Comparison of ENCODE assay signal across 9 cellular contexts in genomic region chr3:50155891-50156290, GRCh38. TPM values are rescaled to one million over a fixed set of nuclear protein-coding genes. Genes with fewer than 3 reads are reported as not detected.
A peak's percentile ranks its signal among the peaks of the same experiment; 100 is the strongest.
DNase-seq lines count a peak whose midpoint lies in the region; ATAC-seq, FAIRE-seq and TF ChIP-seq lines count a peak whose summit lies in the region.
"Had no signal": no experiment of that assay in that cellular context is flagged by ENCODE, and none has a peak within 500 bp of the region (broad histone marks: within the 10 kb centered on the region; RNA-seq: fewer than 3 reads in every experiment).

No MANE protein-coding gene starts in this region.

- H3K9me3 Mint-ChIP-seq in endothelial cell (ENCODE audit: unreplicated experiment), result no peaks in the 10 kb centered on the region

- peak overlapping the region; percentile 30 for H2BK5ac ChIP-seq in neuronal stem cell (ENCODE audit: low read length)

- H3K9ac ChIP-seq in OCI-LY1 (ENCODE audit: low read length) (no peak overlapping the region), neuronal stem cell (ENCODE audit: low read depth, low read length, poor library complexity) (peak overlapping the region; percentile 90)

- peaks cover 9% of the 10 kb centered on the region for H3K4me1 ChIP-seq in OCI-LY1 (ENCODE audit: insufficient read depth, low read length, severe bottlenecking)
- H3K4me1 ChIP-seq in neuronal stem cell (ENCODE audit: control insufficient read depth in 2 of 2, insufficient read depth in 1 of 2, low read depth in 1 of 2, low read length in 2 of 2), result peaks cover 10 to 35% of the 10 kb centered on the region in 2 donors
- no peaks in the 10 kb centered on the region for H3K4me1 ChIP-seq in aorta (ENCODE audit: control insufficient read depth in 1 of 2, insufficient read depth in 2 of 2, low read length in 2 of 2)

- H2BK120ac ChIP-seq in neuronal stem cell (ENCODE audit: low read depth, low read length), result no peak overlapping the region

- CTCF ChIA-PET in BJ (lab: Yijun Ruan, JAX), result interaction anchor here (1.0 to 3.6 kb wide), 10 partner anchors 8 to 70 kb away, joined by 3 to 24 read pairs (median 5); no protein-coding TSS in a partner anchor

- no peak for DNase-seq in BJ (ENCODE audit: low read depth)
- no peak for DNase-seq in endothelial cell (ENCODE audit: low spot score)
- DNase-seq in neuronal stem cell (ENCODE audit: low spot score), result no peak
- DNase-seq in aorta, result no peak
- no peak for DNase-seq in NCI-H2107 (lab: John Stamatoyannopoulos, UW)
- DNase-seq in GM12892 (ENCODE audit: insufficient read length), result no peak
- DNase-seq: adrenal gland had no signal

- peak overlapping the region; percentile 79 for H2BK15ac ChIP-seq in neuronal stem cell (ENCODE audit: low read length)

- intact Hi-C loops in aorta (cut with DNase I), result no loop called here

- no peak overlapping the region for H4K8ac ChIP-seq in neuronal stem cell (ENCODE audit: low read depth, low read length)

- H3K79me1 ChIP-seq in neuronal stem cell (ENCODE audit: low read depth, low read length), result peaks cover 26% of the 10 kb centered on the region

- H4K20me1 ChIP-seq in OCI-LY1 (ENCODE audit: insufficient read depth, low read length), result no peaks in the 10 kb centered on the region

- H3K23ac ChIP-seq in neuronal stem cell (ENCODE audit: low read depth, low read length, poor library complexity), result peak overlapping the region; percentile 87

- ATAC-seq in aorta (ENCODE audit: low FRiP score), result no peak
- ATAC-seq in HG02938 (IDR thresholded peaks at IDR 0.05; ENCODE audit: unreplicated experiment), result no peak

- peaks cover 38% of the 10 kb centered on the region for H3K4me1 Mint-ChIP-seq in endothelial cell (ENCODE audit: unreplicated experiment)

- POLR2A ChIA-PET in BJ (lab: Charles Lee), result no interaction called here

- no peaks in the 10 kb centered on the region for H3K36me3 ChIP-seq in BJ (ENCODE audit: control insufficient read depth, insufficient read depth, low read length)
- no peaks in the 10 kb centered on the region for H3K36me3 ChIP-seq in OCI-LY1 (ENCODE audit: insufficient read depth, low read length)
- H3K36me3 ChIP-seq in neuronal stem cell (replicated peaks in 1 of 2; ENCODE audit: control insufficient read depth in 2 of 2, insufficient read depth in 2 of 2, low read length in 2 of 2), result peaks cover 0 to 15% of the 10 kb centered on the region in 2 donors
- H3K36me3 ChIP-seq in aorta (ENCODE audit: control insufficient read depth in 1 of 2, insufficient read depth in 2 of 2, low read length in 1 of 2), result no peaks in the 10 kb centered on the region
- H3K36me3 ChIP-seq: adrenal gland had no signal

- H2BK12ac ChIP-seq in neuronal stem cell (ENCODE audit: low read length), result no peak overlapping the region

- FAIRE-seq in GM12892 (lab: Jason Lieb, UNC), result no peak

- no peaks in the 10 kb centered on the region for H3F3A ChIP-seq in OCI-LY1 (ENCODE audit: insufficient read depth, low read length)

- peak overlapping the region; percentile 92 for H2AK5ac ChIP-seq in neuronal stem cell (ENCODE audit: low read depth, low read length)

- no peaks in the 10 kb centered on the region for H3K9me2 ChIP-seq in OCI-LY1 (ENCODE audit: low read depth, low read length)

- no peaks in the 10 kb centered on the region for H3K9me3 ChIP-seq in OCI-LY1 (ENCODE audit: low read length)
- H3K9me3 ChIP-seq in neuronal stem cell (replicated peaks in 1 of 2; ENCODE audit: control insufficient read depth in 2 of 2, insufficient read depth in 1 of 2, low read depth in 1 of 2, low read length in 2 of 2), result no peaks in the 10 kb centered on the region
- H3K9me3 ChIP-seq in aorta (ENCODE audit: control insufficient read depth, low read length), result no peaks in the 10 kb centered on the region
- H3K9me3 ChIP-seq: adrenal gland had no signal

- H3K4me3 ChIP-seq in BJ (ENCODE audit: low read depth, low read length) (peak overlapping the region; percentile 42), OCI-LY1 (ENCODE audit: low read depth, low read length, poor library complexity, severe bottlenecking) (no peak overlapping the region), neuronal stem cell (ENCODE audit: low read length in 2 of 2) (peak overlapping the region in 1 of 2 donors; percentile 95), aorta (ENCODE audit: low read length in 2 of 2) (peak overlapping the region in 1 of 2 donors; percentile 64)

- H3K27me3 ChIP-seq in BJ (ENCODE audit: control insufficient read depth, insufficient read depth, low read length) (peaks cover 4% of the 10 kb centered on the region; the same call in 1 of the 2 replicates), OCI-LY1 (ENCODE audit: insufficient read depth, low read length) (peaks cover 17% of the 10 kb centered on the region; the same call in 1 of the 2 replicates), neuronal stem cell (ENCODE audit: control insufficient read depth in 3 of 3, insufficient read depth in 3 of 3, low read depth in 1 of 3, low read length in 3 of 3) (peaks cover 0 to 86% (median 17%) of the 10 kb centered on the region in 3 experiments), aorta (ENCODE audit: control insufficient read depth in 1 of 2, insufficient read depth in 2 of 2, low read length in 1 of 2) (no peaks in the 10 kb centered on the region)
- H3K27me3 ChIP-seq: adrenal gland had no signal

- H3K27me3 Mint-ChIP-seq in endothelial cell (ENCODE audit: unreplicated experiment), result peaks cover 22% of the 10 kb centered on the region

- peak overlapping the region; percentile 89 for H3K14ac ChIP-seq in neuronal stem cell (ENCODE audit: low read length)

- H4K91ac ChIP-seq in neuronal stem cell (ENCODE audit: low read depth, low read length, poor library complexity), result no peak overlapping the region

- peak overlapping the region; percentile 25 for H3K27ac Mint-ChIP-seq in endothelial cell (ENCODE audit: unreplicated experiment)

- TF ChIP-seq CTCF in BJ (IDR thresholded peaks at IDR 0.05; ENCODE audit: insufficient read depth, low read depth, low read length), result no peak
- TF ChIP-seq CTCF in OCI-LY1 (IDR thresholded peaks at IDR 0.05; ENCODE audit: low read length), result no peak
- TF ChIP-seq CTCF in endothelial cell (IDR thresholded peaks at IDR 0.05; ENCODE audit: unreplicated experiment), result no peak

- peaks cover 3% of the 10 kb centered on the region for H3K36me3 Mint-ChIP-seq in endothelial cell (ENCODE audit: low read depth, unreplicated experiment)

- H3K4me2 ChIP-seq in OCI-LY1 (ENCODE audit: low read length) (0 out of 2 replicates have a peak overlapping the region, but pooled peaks have one; percentile 93), neuronal stem cell (ENCODE audit: insufficient read depth, low read length, poor library complexity, severe bottlenecking) (peak overlapping the region; percentile 93)

- H3K79me2 ChIP-seq in OCI-LY1 (ENCODE audit: insufficient read depth, low read length), result no peaks in the 10 kb centered on the region

- H3K4me3 Mint-ChIP-seq in endothelial cell (ENCODE audit: unreplicated experiment), result peak overlapping the region; percentile 92

- H3K18ac ChIP-seq in neuronal stem cell (ENCODE audit: low read length), result peak overlapping the region; percentile 96

- H3K27ac ChIP-seq in OCI-LY1 (ENCODE audit: low read depth, low read length, poor library complexity, severe bottlenecking), result no peak overlapping the region
- no peak overlapping the region for H3K27ac ChIP-seq in neuronal stem cell (replicated peaks; ENCODE audit: low read length)
- H3K27ac ChIP-seq in aorta (ENCODE audit: low read depth in 1 of 2, low read length in 2 of 2), result no peak overlapping the region

- H2AFZ ChIP-seq in OCI-LY1 (ENCODE audit: low read length), result no peak overlapping the region
- no peak overlapping the region for H2AFZ ChIP-seq in neuronal stem cell (ENCODE audit: low read length)

- no peak for TF ChIP-seq POLR2A in GM12892 (IDR thresholded peaks at IDR 0.05; ENCODE audit: low read depth, low read length)

- no CpG with 5 or more reads among the region's 13 CpGs for WGBS in neuronal stem cell (ENCODE audit: extremely low coverage in 2 of 2, insufficient read length in 2 of 2, insufficient replicate concordance in 1 of 2), 2 donors
- WGBS in aorta, 2 donors, result 15 to 32% methylated on average over 13 of the region's 13 CpGs

- H3K4ac ChIP-seq in neuronal stem cell (ENCODE audit: low read length), result no peak overlapping the region

RNA-seq across cellular contexts. Expression of gene SEMA3F, which starts 0.8 kb away (rescaled TPM):
- polyA plus RNA-seq in BJ (2011; rRNA removed) (7.4 and 11.4 TPM in 2 replicates), aorta (10 to 100 TPM; 10.3 to 17.4 TPM)
- 8.7 and 10.4 TPM in 2 replicates for polyA minus RNA-seq in BJ (2011; rRNA and poly(A)+ RNA removed)
- total RNA-seq in endothelial cell (ENCODE audit: unreplicated experiment) (21.3 TPM), aorta (10 to 100 TPM; 39.2 to 40.3 TPM)
- polyA plus RNA-seq in neuronal stem cell (2013, experiment 1 of 2), result 68.0 TPM
- 67.2 TPM for polyA plus RNA-seq in neuronal stem cell (2013, experiment 2 of 2)
- polyA plus RNA-seq in GM12892 (2012; ENCODE audit: missing spikeins), result 0.42 TPM

RNA-seq across cellular contexts. Expression of gene GNAT1, which starts 35.5 kb away (rescaled TPM):
- polyA plus RNA-seq in BJ (2011; rRNA removed), result not detected in 2 replicates
- not detected in 2 replicates for polyA minus RNA-seq in BJ (2011; rRNA and poly(A)+ RNA removed)
- total RNA-seq in endothelial cell (ENCODE audit: unreplicated experiment), result 0.59 TPM
- 0.03 TPM for polyA plus RNA-seq in neuronal stem cell (2013, experiment 1 of 2)
- 0.04 TPM for polyA plus RNA-seq in neuronal stem cell (2013, experiment 2 of 2)
- not detected for total RNA-seq in aorta
- not detected for polyA plus RNA-seq in aorta
- polyA plus RNA-seq in GM12892 (2012; ENCODE audit: missing spikeins), result not detected
- total RNA-seq: adrenal gland had no signal
- polyA plus RNA-seq: adrenal gland had no signal

RNA-seq across cellular contexts. Expression of gene SLC38A3, which starts 49.2 kb away (rescaled TPM):
- polyA plus RNA-seq in BJ (2011; rRNA removed), result 0.17 and 0.22 TPM in 2 replicates
- 0.28 TPM in 1 of 2 replicates, not detected in the other for polyA minus RNA-seq in BJ (2011; rRNA and poly(A)+ RNA removed)
- total RNA-seq in endothelial cell (ENCODE audit: unreplicated experiment), result 0.56 TPM
- 3.5 TPM for polyA plus RNA-seq in neuronal stem cell (2013, experiment 1 of 2)
- polyA plus RNA-seq in neuronal stem cell (2013, experiment 2 of 2), result 3.2 TPM
- 1 to 10 TPM in 1 of 2 donors, under 1 TPM in 1; 0.19 to 1.4 TPM for total RNA-seq in aorta
- polyA plus RNA-seq in aorta, result under 1 TPM in 1 of 2 donors, not detected in 1; 0.56 TPM
- not detected for polyA plus RNA-seq in GM12892 (2012; ENCODE audit: missing spikeins)
